ENCODE assay signal across 8 cellular contexts in genomic region chr3:11154036-11154952, GRCh38.
A peak's percentile ranks its signal among the peaks of the same experiment; 100 is the strongest.
DNase-seq lines count a peak whose midpoint lies in the region; ATAC-seq lines count a peak whose summit lies in the region.

Gene HRH1 (plus strand): TSS chr3:11154493. CDS start chr3:11259038, 104,545 bp downstream.

- no peak within 1 kb of the TSS for H3K9ac ChIP-seq in iPS-20b (ENCODE audit: low read depth, low read length)

- no peak within 1 kb of the TSS for H3K4me3 Mint-ChIP-seq in effector memory CD8-positive, alpha-beta T cell

- H3K36me3 Mint-ChIP-seq in effector memory CD8-positive, alpha-beta T cell (ENCODE audit: insufficient read depth): peaks cover 3% of the 10 kb centered on the region

- H3K27ac ChIP-seq in angular gyrus (ENCODE audit: low read depth, low read length) (peak within 1 kb of the TSS; percentile 29), iPS-20b (ENCODE audit: low read length) (no peak within 1 kb of the TSS)

- H3K27ac Mint-ChIP-seq in effector memory CD8-positive, alpha-beta T cell: no peak within 1 kb of the TSS

- ATAC-seq in effector memory CD8-positive, alpha-beta T cell (replicated peaks): no peak
- ATAC-seq in HG03139 (IDR thresholded peaks at IDR 0.05; ENCODE audit: unreplicated experiment): no peak

- DNase-seq in NCI-H1417 (lab: John Stamatoyannopoulos, UW) (peak in 2 of 3 experiments; percentile 20 to 35), NCI-H1417 treated with DMSO at 0.1 percent for 48 hours (lab: John Stamatoyannopoulos, UW) (no peak), HUDEP-2 (lab: John Stamatoyannopoulos, UW; ENCODE audit: unreplicated experiment in 76 of 76) (no peak)
- peak; percentile 43 for DNase-seq in stimulated activated CD8-positive, alpha-beta memory T cell treated with anti-CD3 and anti-CD28 coated beads, Interleukin-4, amount 100 ng/mL, for 48 hours
- DNase-seq in effector memory CD8-positive, alpha-beta T cell: no peak

- H3K4me1 Mint-ChIP-seq in effector memory CD8-positive, alpha-beta T cell (ENCODE audit: low read depth in 2 of 2): peaks cover 0 to 2% of the 10 kb centered on the region in 2 donors

- no peaks in the 10 kb centered on the region for H3K9me3 ChIP-seq in iPS-20b (ENCODE audit: insufficient read depth, low read depth, low read length)

- no peaks in the 10 kb centered on the region for H3K9me3 Mint-ChIP-seq in effector memory CD8-positive, alpha-beta T cell

- peaks cover 75 to 87% of the 10 kb centered on the region in 2 donors for H3K27me3 Mint-ChIP-seq in effector memory CD8-positive, alpha-beta T cell

- peaks cover 85% of the 10 kb centered on the region for H3K27me3 ChIP-seq in iPS-20b (ENCODE audit: insufficient read depth, low read length)

- peak within 1 kb of the TSS; percentile 63 for H3K4me3 ChIP-seq in iPS-20b (ENCODE audit: low read length)

- no peaks in the 10 kb centered on the region for H3K36me3 ChIP-seq in iPS-20b (ENCODE audit: insufficient read depth, low read depth, low read length)

- H3K4me1 ChIP-seq in iPS-20b (ENCODE audit: insufficient read depth, low read length): no peaks in the 10 kb centered on the region

Comparison
In these comparisons a context has a peak if more than half of its experiments do, and no peak if none do; other contexts are left out.
1. DNase-seq: peak in NCI-H1417 (2 of 3) and stimulated activated CD8-positive, alpha-beta memory T cell treated with anti-CD3 and anti-CD28 coated beads, Interleukin-4, amount 100 ng/mL, for 48 hours (single experiment); none in NCI-H1417 treated with DMSO at 0.1 percent for 48 hours (single experiment), HUDEP-2 (0 of 76) and effector memory CD8-positive, alpha-beta T cell (0 of 3).